Comparison of ENCODE assay signal across 9 cellular contexts in genomic region chr11:118522571-118523072, GRCh38. TPM values are rescaled to one million over a fixed set of nuclear protein-coding genes. Genes with fewer than 3 reads are reported as not detected.
DNase-seq lines count a peak whose midpoint lies in the region; ATAC-seq, FAIRE-seq and TF ChIP-seq lines count a peak whose summit lies in the region.
"Had no signal": no experiment of that assay in that cellular context is flagged by ENCODE, and none has a peak within 500 bp of the region (broad histone marks: within the 10 kb centered on the region; RNA-seq: fewer than 3 reads in every experiment).

No MANE protein-coding gene starts in this region.

- no peak overlapping the region for H3K9ac ChIP-seq in K562 (ENCODE audit: insufficient read depth in 1 of 2, low read depth in 2 of 2, low read length in 2 of 2)

- no peak for TF ChIP-seq POLR2A in K562 (conservative IDR thresholded peaks at IDR 0.05)
- no peak for TF ChIP-seq POLR2A in GM18505 (IDR thresholded peaks at IDR 0.05; ENCODE audit: borderline replicate concordance, extremely low read depth, insufficient read depth, insufficient read length)

- DNase-seq in HT1080 (ENCODE audit: low read depth), result peak; percentile 38
- DNase-seq in K562 (ENCODE audit: extremely low read depth in 1 of 4, low spot score in 3 of 4), result peak; percentile 32 to 44 (median 42)
- no peak for DNase-seq in lower lobe of right lung
- no peak for DNase-seq in activated CD4-positive, alpha-beta T cell treated with anti-CD3 and anti-CD28 coated beads, Interleukin-2, amount 50 U/mL, for 48 hours
- no peak for DNase-seq in NCI-H446 treated with DMSO at 0.1 percent for 48 hours (lab: John Stamatoyannopoulos, UW)
- DNase-seq in activated CD8-positive, alpha-beta memory T cell treated with anti-CD3 and anti-CD28 coated beads, Interleukin-2, amount 50 U/mL, for 4 hours, result no peak
- DNase-seq: activated CD4-positive, alpha-beta T cell treated with anti-CD3 and anti-CD28 coated beads, Interleukin-2, amount 10 ng/mL, durations not matched to agents 24 days and 14 days had no signal

- peak in 1 of 2 experiments; percentile 48; a peak in 2 of 4 replicates for TF ChIP-seq RAD21 in K562 (CRISPR knock-in tag; conservative IDR thresholded peaks at IDR 0.05 in 1 of 2, IDR thresholded peaks at IDR 0.05 in 1 of 2)

- H4K20me1 ChIP-seq in K562 (replicated peaks; ENCODE audit: control insufficient read depth, insufficient read depth, low read length), result no peaks in the 10 kb centered on the region; the same call in 1 of the 2 replicates

- in situ Hi-C loops in K562 (cut with MboI), result no loop called here

- no peaks in the 10 kb centered on the region for H3K9me1 ChIP-seq in K562 (ENCODE audit: control insufficient read depth, insufficient read depth, low read length)

- H3K4me2 ChIP-seq in K562 (ENCODE audit: insufficient read depth, low read length), result no peak overlapping the region

- H3K27ac ChIP-seq in C4-2B (no peak overlapping the region), K562 (ENCODE audit: extremely low read depth, low read depth, low read length) (no peak overlapping the region), lower lobe of right lung (no peak overlapping the region)

- POLR2A ChIA-PET in K562 (lab: Yijun Ruan, JAX), result interaction anchor here (0.7 kb wide), 1 partner anchor 158 kb away, joined by 3 read pairs; no protein-coding TSS in a partner anchor

- ATAC-seq in K562 (peak; percentile 77), lower lobe of right lung (peak; percentile 67 to 73), GM18505 (IDR thresholded peaks at IDR 0.05; ENCODE audit: unreplicated experiment) (no peak)

- H3K27me3 ChIP-seq in K562 (ENCODE audit: control insufficient read depth in 2 of 2, insufficient read depth in 2 of 2, low read length in 2 of 2), result no peaks in the 10 kb centered on the region
- no peaks in the 10 kb centered on the region for H3K27me3 ChIP-seq in lower lobe of right lung (ENCODE audit: low read depth)

- FAIRE-seq in K562 (lab: Jason Lieb, UNC), result no peak

- 69% methylated on average over 6 of the region's 6 CpGs for WGBS in K562 (ENCODE audit: insufficient coverage, low coverage, missing lambda C conversion rate)

- CTCF ChIA-PET in K562 (lab: Yijun Ruan, JAX; ENCODE audit: low intra/inter-chr PET ratio), result no interaction called here

- TF ChIP-seq EP300 in K562 (IDR thresholded peaks at IDR 0.05; ENCODE audit: low read length), result no peak

- H3K9me3 ChIP-seq in K562 (replicated peaks; ENCODE audit: control insufficient read depth, insufficient read depth, low read depth, low read length) (no peaks in the 10 kb centered on the region), lower lobe of right lung (no peaks in the 10 kb centered on the region)

- intact Hi-C loops in K562 (cut with micrococcal nuclease), result no loop called here
- intact Hi-C loops in lower lobe of right lung (cut with DNase I), result no loop called here

- no peak overlapping the region for H2AFZ ChIP-seq in K562 (ENCODE audit: low read depth, low read length)

- H3K4me1 ChIP-seq in K562 (replicated peaks in 1 of 2; ENCODE audit: control insufficient read depth in 2 of 2, insufficient read depth in 2 of 2, low read length in 2 of 2) (no peaks in the 10 kb centered on the region), lower lobe of right lung (no peaks in the 10 kb centered on the region)

- TF ChIP-seq CTCF in C4-2B (conservative IDR thresholded peaks at IDR 0.05), result peak; percentile 54
- TF ChIP-seq CTCF in K562 (IDR thresholded peaks at IDR 0.05 in 2 of 3, conservative IDR thresholded peaks at IDR 0.05 in 1 of 3; ENCODE audit: insufficient read depth in 2 of 3, low read depth in 1 of 3, low read length in 3 of 3), result peak; percentile 48 to 64 (median 53)
- peak; percentile 24 for TF ChIP-seq CTCF in lower lobe of right lung (IDR thresholded peaks at IDR 0.05)

- H3K4me3 ChIP-seq in K562 (no peak overlapping the region), lower lobe of right lung (no peak overlapping the region)

- no peaks in the 10 kb centered on the region for H3K79me2 ChIP-seq in K562 (ENCODE audit: control insufficient read depth, insufficient read depth, low read length)

- H3K36me3 ChIP-seq in K562 (ENCODE audit: control insufficient read depth, insufficient read depth, low read length) (peaks cover 70% of the 10 kb centered on the region), lower lobe of right lung (peaks cover 76% of the 10 kb centered on the region)

- no TSS peak for BruUV-seq in K562 (replicated peaks; lab: Mats Ljungman, UMichigan)

RNA-seq across cellular contexts. Expression of gene TTC36, which starts 4.7 kb away (rescaled TPM):
- total RNA-seq in HT1080 (2014; rRNA removed; shearing (Covaris generic)), result 0.85 and 1.1 TPM in 2 replicates
- 0.10 TPM in 1 of 2 replicates, not detected in the other for polyA plus RNA-seq in HT1080 (2015; cell fraction: cytosol; rRNA removed)
- polyA plus RNA-seq in HT1080 (2015; cell fraction: nucleus; rRNA removed), result 0.23 TPM in 1 of 2 replicates, not detected in the other
- total RNA-seq in K562 (2011; cell fraction: chromatin; rRNA removed; ENCODE audit: low replicate concordance), result not detected in 2 replicates
- 0.66 and 0.83 TPM in 2 replicates for total RNA-seq in K562 (2011; cell fraction: nucleolus; rRNA removed)
- total RNA-seq in K562 (2011; cell fraction: nucleoplasm; rRNA removed), result not detected in 2 replicates
- total RNA-seq in K562 (2014; rRNA removed) (0.78 TPM in 1 of 2 replicates, not detected in the other), K562 (2014; rRNA removed; fragmentation: Illumina TruSeq; extraction: Trizol) (not detected in 2 replicates), K562 (2015; rRNA removed; fragmentation: Illumina TruSeq; extraction: Trizol) (not detected in 2 replicates), K562 (2021) (0.22 and 0.36 TPM in 2 replicates), lower lobe of right lung (1.0 TPM)
- polyA plus RNA-seq in K562 (2011; rRNA removed) (not detected in 2 replicates), K562 (2014; fragmentation: Illumina TruSeq; extraction: Trizol) (not detected in 2 replicates), K562 (2014; fragmentation: Nextera tagmentation; extraction: Ambion mirVana) (not detected), K562 (2014; rRNA removed) (0.23 and 0.59 TPM in 2 replicates)
- polyA plus RNA-seq in K562 (2011; cell fraction: cytosol; rRNA removed), result 0.06 TPM in 1 of 2 replicates, not detected in the other
- polyA plus RNA-seq in K562 (2011; cell fraction: nucleus; rRNA removed), result 0.18 and 0.53 TPM in 2 replicates
- 0.14 and 0.15 TPM in 2 replicates for polyA plus RNA-seq in K562 (2012)
- polyA minus RNA-seq in K562 (2011; rRNA and poly(A)+ RNA removed), result not detected in 2 replicates
- not detected in 2 replicates for polyA minus RNA-seq in K562 (2011; cell fraction: cytosol; rRNA and poly(A)+ RNA removed)
- polyA minus RNA-seq in K562 (2011; cell fraction: nucleus; rRNA and poly(A)+ RNA removed), result 0.27 and 0.78 TPM in 2 replicates

RNA-seq across cellular contexts. Expression of gene TMEM25, which starts 8.4 kb away (rescaled TPM):
- 10.1 and 12.3 TPM in 2 replicates for total RNA-seq in HT1080 (2014; rRNA removed; shearing (Covaris generic))
- 6.8 and 9.6 TPM in 2 replicates for polyA plus RNA-seq in HT1080 (2015; cell fraction: cytosol; rRNA removed)
- polyA plus RNA-seq in HT1080 (2015; cell fraction: nucleus; rRNA removed), result 15.5 and 15.9 TPM in 2 replicates
- total RNA-seq in K562 (2011; cell fraction: chromatin; rRNA removed; ENCODE audit: low replicate concordance), result 15.4 and 39.3 TPM in 2 replicates
- 19.7 and 20.1 TPM in 2 replicates for total RNA-seq in K562 (2011; cell fraction: nucleolus; rRNA removed)
- total RNA-seq in K562 (2011; cell fraction: nucleoplasm; rRNA removed), result 15.8 and 18.2 TPM in 2 replicates
- total RNA-seq in K562 (2014; rRNA removed) (1.5 and 2.1 TPM in 2 replicates), K562 (2014; rRNA removed; fragmentation: Illumina TruSeq; extraction: Trizol) (0.77 and 1.2 TPM in 2 replicates), K562 (2015; rRNA removed; fragmentation: Illumina TruSeq; extraction: Trizol) (1.8 and 2.0 TPM in 2 replicates), K562 (2021) (3.2 TPM in 2 replicates), lower lobe of right lung (18.3 TPM)
- polyA plus RNA-seq in K562 (2011; rRNA removed) (2.2 and 7.1 TPM in 2 replicates), K562 (2014; fragmentation: Illumina TruSeq; extraction: Trizol) (2.7 and 3.4 TPM in 2 replicates), K562 (2014; fragmentation: Nextera tagmentation; extraction: Ambion mirVana) (under 1 TPM; 0.34 to 0.49 TPM), K562 (2014; rRNA removed) (3.8 and 4.3 TPM in 2 replicates)
- 4.0 and 6.3 TPM in 2 replicates for polyA plus RNA-seq in K562 (2011; cell fraction: cytosol; rRNA removed)
- 35.3 and 59.2 TPM in 2 replicates for polyA plus RNA-seq in K562 (2011; cell fraction: nucleus; rRNA removed)
- polyA plus RNA-seq in K562 (2012), result 1.6 and 4.2 TPM in 2 replicates
- polyA minus RNA-seq in K562 (2011; rRNA and poly(A)+ RNA removed), result 4.1 and 5.3 TPM in 2 replicates
- 2.1 and 6.1 TPM in 2 replicates for polyA minus RNA-seq in K562 (2011; cell fraction: cytosol; rRNA and poly(A)+ RNA removed)
- polyA minus RNA-seq in K562 (2011; cell fraction: nucleus; rRNA and poly(A)+ RNA removed), result 11.3 and 17.8 TPM in 2 replicates

RNA-seq across cellular contexts. Expression of gene IFT46, which starts 43.1 kb away (rescaled TPM):
- 35.6 and 38.5 TPM in 2 replicates for total RNA-seq in HT1080 (2014; rRNA removed; shearing (Covaris generic))
- polyA plus RNA-seq in HT1080 (2015; cell fraction: cytosol; rRNA removed), result 33.0 and 40.8 TPM in 2 replicates
- 27.5 and 28.7 TPM in 2 replicates for polyA plus RNA-seq in HT1080 (2015; cell fraction: nucleus; rRNA removed)
- total RNA-seq in K562 (2011; cell fraction: chromatin; rRNA removed; ENCODE audit: low replicate concordance), result 15.4 and 15.5 TPM in 2 replicates
- total RNA-seq in K562 (2011; cell fraction: nucleolus; rRNA removed), result 7.9 and 8.5 TPM in 2 replicates
- 11.7 and 12.6 TPM in 2 replicates for total RNA-seq in K562 (2011; cell fraction: nucleoplasm; rRNA removed)
- total RNA-seq in K562 (2014; rRNA removed) (11.8 and 12.0 TPM in 2 replicates), K562 (2014; rRNA removed; fragmentation: Illumina TruSeq; extraction: Trizol) (14.3 and 15.2 TPM in 2 replicates), K562 (2015; rRNA removed; fragmentation: Illumina TruSeq; extraction: Trizol) (15.2 and 16.6 TPM in 2 replicates), K562 (2021) (9.9 and 10.1 TPM in 2 replicates), lower lobe of right lung (18.5 TPM)
- polyA plus RNA-seq in K562 (2011; rRNA removed) (16.8 and 30.4 TPM in 2 replicates), K562 (2014; fragmentation: Illumina TruSeq; extraction: Trizol) (15.9 and 18.9 TPM in 2 replicates), K562 (2014; fragmentation: Nextera tagmentation; extraction: Ambion mirVana) (10 to 100 TPM; 24.2 to 29.5 TPM), K562 (2014; rRNA removed) (14.3 and 14.8 TPM in 2 replicates)
- 10.8 and 26.7 TPM in 2 replicates for polyA plus RNA-seq in K562 (2011; cell fraction: cytosol; rRNA removed)
- polyA plus RNA-seq in K562 (2011; cell fraction: nucleus; rRNA removed), result 8.8 and 20.4 TPM in 2 replicates
- 10.6 and 13.5 TPM in 2 replicates for polyA plus RNA-seq in K562 (2012)
- polyA minus RNA-seq in K562 (2011; rRNA and poly(A)+ RNA removed), result 14.8 and 27.5 TPM in 2 replicates
- polyA minus RNA-seq in K562 (2011; cell fraction: cytosol; rRNA and poly(A)+ RNA removed), result 5.8 and 6.4 TPM in 2 replicates
- polyA minus RNA-seq in K562 (2011; cell fraction: nucleus; rRNA and poly(A)+ RNA removed), result 2.0 and 6.7 TPM in 2 replicates

RNA-seq across cellular contexts. Expression of gene ARCN1, which starts 49.6 kb away (rescaled TPM):
- total RNA-seq in HT1080 (2014; rRNA removed; shearing (Covaris generic)), result 85.4 and 116 TPM in 2 replicates
- 141 and 166 TPM in 2 replicates for polyA plus RNA-seq in HT1080 (2015; cell fraction: cytosol; rRNA removed)
- 166 and 167 TPM in 2 replicates for polyA plus RNA-seq in HT1080 (2015; cell fraction: nucleus; rRNA removed)
- 33.0 and 70.2 TPM in 2 replicates for total RNA-seq in K562 (2011; cell fraction: chromatin; rRNA removed; ENCODE audit: low replicate concordance)
- 25.1 and 26.7 TPM in 2 replicates for total RNA-seq in K562 (2011; cell fraction: nucleolus; rRNA removed)
- total RNA-seq in K562 (2011; cell fraction: nucleoplasm; rRNA removed), result 50.7 and 82.0 TPM in 2 replicates
- total RNA-seq in K562 (2014; rRNA removed), result 47.4 and 50.4 TPM in 2 replicates
- 76.4 and 87.6 TPM in 2 replicates for total RNA-seq in K562 (2014; rRNA removed; fragmentation: Illumina TruSeq; extraction: Trizol)
- total RNA-seq in K562 (2015; rRNA removed; fragmentation: Illumina TruSeq; extraction: Trizol), result 72.3 and 77.9 TPM in 2 replicates
- 87.6 and 94.4 TPM in 2 replicates for total RNA-seq in K562 (2021)
- polyA plus RNA-seq in K562 (2011; rRNA removed), result 224 and 237 TPM in 2 replicates
- 136 and 284 TPM in 2 replicates for polyA plus RNA-seq in K562 (2011; cell fraction: cytosol; rRNA removed)
- polyA plus RNA-seq in K562 (2011; cell fraction: nucleus; rRNA removed), result 27.6 and 58.6 TPM in 2 replicates
- 72.5 and 103 TPM in 2 replicates for polyA plus RNA-seq in K562 (2012)
- polyA plus RNA-seq in K562 (2014; fragmentation: Illumina TruSeq; extraction: Trizol), result 109 and 126 TPM in 2 replicates
- 10 to 100 TPM; 30.0 to 43.5 TPM for polyA plus RNA-seq in K562 (2014; fragmentation: Nextera tagmentation; extraction: Ambion mirVana)
- polyA plus RNA-seq in K562 (2014; rRNA removed), result 75.8 and 81.0 TPM in 2 replicates
- polyA minus RNA-seq in K562 (2011; rRNA and poly(A)+ RNA removed), result 236 and 317 TPM in 2 replicates
- polyA minus RNA-seq in K562 (2011; cell fraction: cytosol; rRNA and poly(A)+ RNA removed), result 88.0 and 104 TPM in 2 replicates
- polyA minus RNA-seq in K562 (2011; cell fraction: nucleus; rRNA and poly(A)+ RNA removed), result 8.8 and 22.3 TPM in 2 replicates
- 122 TPM for total RNA-seq in lower lobe of right lung

Comparison
In these comparisons a context has a peak if more than half of its experiments do, and no peak if none do; other contexts are left out.
1. DNase-seq: peak in HT1080 (single experiment) and K562 (4 of 4); none in lower lobe of right lung (single experiment), activated CD4-positive, alpha-beta T cell treated with anti-CD3 and anti-CD28 coated beads, Interleukin-2, amount 50 U/mL, for 48 hours (0 of 2), NCI-H446 treated with DMSO at 0.1 percent for 48 hours (single experiment) and activated CD8-positive, alpha-beta memory T cell treated with anti-CD3 and anti-CD28 coated beads, Interleukin-2, amount 50 U/mL, for 4 hours (single experiment).
2. Peak in every context shown above with its lines, with median percentiles within 50 percentile points of each other: CTCF ChIP-seq.